ENCODE assay signal across 8 cellular contexts in the genomic region with DNA sequence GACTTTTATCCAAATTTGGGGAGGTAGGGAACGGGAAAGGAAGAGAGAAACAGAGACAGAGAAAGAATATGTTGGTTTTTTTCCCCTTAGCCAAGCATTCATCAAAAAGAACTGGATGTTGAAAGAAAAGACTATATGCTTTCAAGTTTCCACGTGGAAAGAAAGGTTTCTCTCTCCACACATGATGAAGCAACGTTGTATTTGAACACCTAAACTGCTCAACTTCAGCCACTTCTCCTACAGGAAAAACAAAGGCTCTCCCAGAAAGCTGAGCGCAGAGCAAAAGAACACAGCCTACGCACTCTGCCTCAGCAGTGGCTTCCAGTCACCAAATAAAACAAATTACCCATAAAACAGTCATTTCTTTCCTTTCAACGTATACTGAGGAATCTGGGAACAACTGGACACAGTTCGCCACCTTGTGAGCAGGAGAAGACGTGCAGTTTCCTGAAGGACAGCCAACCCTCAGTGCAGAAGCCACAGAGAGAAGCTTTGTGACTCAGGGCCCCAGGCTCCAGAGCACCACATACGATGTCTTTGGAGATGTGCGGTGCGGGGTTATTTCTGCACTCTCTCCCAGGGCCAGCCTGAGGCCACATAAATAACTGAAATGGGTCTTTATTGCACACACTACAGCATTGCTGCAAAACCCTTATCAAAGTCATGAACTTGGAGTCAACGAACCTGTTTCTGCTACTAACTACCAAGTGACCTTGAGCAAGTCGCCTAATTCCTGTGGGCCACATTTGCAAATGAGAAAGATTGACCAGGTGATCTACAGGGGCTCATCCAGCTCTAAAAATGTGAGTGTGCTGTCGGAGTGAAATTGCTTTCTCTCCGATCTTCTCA. TPM values are rescaled to one million over a fixed set of nuclear protein-coding genes. Genes with fewer than 3 reads are reported as not detected.
DNase-seq lines count a peak whose midpoint lies in the region; ATAC-seq and TF ChIP-seq lines count a peak whose summit lies in the region.

No MANE protein-coding gene starts in this region.

- CTCF ChIA-PET in WTC11 (lab: Charles Lee), result interaction anchor here (0.6 to 2.6 kb wide), 22 partner anchors 10 to 418 kb away, joined by 3 to 15 read pairs (median 4); partner anchors contain the start of gene IL17F

- H3K4me1 ChIP-seq in testis, result no peaks in the 10 kb centered on the region

- ATAC-seq in HG02588 (IDR thresholded peaks at IDR 0.05; ENCODE audit: unreplicated experiment) (peak; percentile 87), WTC11 (peak; percentile 99)

- peaks cover 24% of the 10 kb centered on the region for H3K4me1 Mint-ChIP-seq in WTC11

- H3K4me3 Mint-ChIP-seq in WTC11, result no peak overlapping the region

- H3K9me3 Mint-ChIP-seq in WTC11, result no peaks in the 10 kb centered on the region

- WGBS in testis, 2 donors, result 38 to 47% methylated on average over 15 of the region's 15 CpGs

- intact Hi-C loops in testis (cut with DNase I; ENCODE audit: low total_unique reads), result no loop called here

- TF ChIP-seq CTCF in AG09319 (IDR thresholded peaks at IDR 0.05; ENCODE audit: low read depth, low read length) (peak; percentile 49), GM12873 (IDR thresholded peaks at IDR 0.05; ENCODE audit: insufficient read depth, low read depth, low read length, missing control alignments) (peak; percentile 74), WTC11 (IDR thresholded peaks at IDR 0.05) (peak; percentile 45; the same call in 1 of the 2 replicates), testis (IDR thresholded peaks at IDR 0.05) (peak; percentile 3 to 25 (median 5)), coronary artery (IDR thresholded peaks at IDR 0.05) (no peak)

- H3K9me3 ChIP-seq in testis, result no peaks in the 10 kb centered on the region

- H3K27me3 Mint-ChIP-seq in WTC11 (ENCODE audit: low read depth), result no peaks in the 10 kb centered on the region

- no peak overlapping the region for H3K27ac ChIP-seq in testis
- H3K27ac ChIP-seq in coronary artery, result no peak overlapping the region

- DNase-seq in AG09319 (ENCODE audit: extremely low read depth, low read depth), result peak; percentile 4
- DNase-seq in NCI-H1105 (lab: John Stamatoyannopoulos, UW), result peak; percentile 8
- peak; percentile 50 for DNase-seq in WTC11 (ENCODE audit: low spot score)
- peak; percentile 61 for DNase-seq in iPS DF 19.7 (ENCODE audit: low read depth, low spot score)
- peak; percentile 60 for DNase-seq in testis
- no peak for DNase-seq in coronary artery (ENCODE audit: low spot score)

- H3K27ac Mint-ChIP-seq in WTC11, result no peak overlapping the region

- no peak for TF ChIP-seq POLR2A in testis (IDR thresholded peaks at IDR 0.05)

- H3K27me3 ChIP-seq in testis, result no peaks in the 10 kb centered on the region

- no peaks in the 10 kb centered on the region for H3K36me3 Mint-ChIP-seq in WTC11

- POLR2A ChIA-PET in WTC11 (lab: Charles Lee), result interaction anchor here (1.2 kb wide), 1 partner anchor 10 kb away, joined by 3 read pairs; the partner anchor contains the start of gene IL17F

- no peak overlapping the region for H3K4me3 ChIP-seq in testis
- no peak overlapping the region for H3K4me3 ChIP-seq in coronary artery

- H3K36me3 ChIP-seq in testis (ENCODE audit: low read depth, missing control alignments), result no peaks in the 10 kb centered on the region

TF ChIP-seq in WTC11, 78 proteins besides CTCF, POLR2A, EP300 and RAD21 (continues in another document):
- TF ChIP-seq, protein P1, sequence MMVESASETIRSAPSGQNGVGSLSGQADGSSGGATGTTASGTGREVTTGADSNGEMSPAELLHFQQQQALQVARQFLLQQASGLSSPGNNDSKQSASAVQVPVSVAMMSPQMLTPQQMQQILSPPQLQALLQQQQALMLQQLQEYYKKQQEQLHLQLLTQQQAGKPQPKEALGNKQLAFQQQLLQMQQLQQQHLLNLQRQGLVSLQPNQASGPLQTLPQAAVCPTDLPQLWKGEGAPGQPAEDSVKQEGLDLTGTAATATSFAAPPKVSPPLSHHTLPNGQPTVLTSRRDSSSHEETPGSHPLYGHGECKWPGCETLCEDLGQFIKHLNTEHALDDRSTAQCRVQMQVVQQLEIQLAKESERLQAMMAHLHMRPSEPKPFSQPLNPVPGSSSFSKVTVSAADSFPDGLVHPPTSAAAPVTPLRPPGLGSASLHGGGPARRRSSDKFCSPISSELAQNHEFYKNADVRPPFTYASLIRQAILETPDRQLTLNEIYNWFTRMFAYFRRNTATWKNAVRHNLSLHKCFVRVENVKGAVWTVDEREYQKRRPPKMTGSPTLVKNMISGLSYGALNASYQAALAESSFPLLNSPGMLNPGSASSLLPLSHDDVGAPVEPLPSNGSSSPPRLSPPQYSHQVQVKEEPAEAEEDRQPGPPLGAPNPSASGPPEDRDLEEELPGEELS (CRISPR knock-in tag; IDR thresholded peaks at IDR 0.05), result no peak
- TF ChIP-seq SP1 (CRISPR knock-in tag; conservative IDR thresholded peaks at IDR 0.05) (no peak), NFATC4 (CRISPR knock-in tag; IDR thresholded peaks at IDR 0.05) (no peak), ATF2 (CRISPR knock-in tag; IDR thresholded peaks at IDR 0.05; ENCODE audit: borderline replicate concordance, low read depth) (no peak), PRDM15 (CRISPR knock-in tag; IDR thresholded peaks at IDR 0.05) (no peak), ZNF416 (CRISPR knock-in tag; IDR thresholded peaks at IDR 0.05) (no peak), SMAD4 (CRISPR knock-in tag; IDR thresholded peaks at IDR 0.05) (no peak), GTF2I (CRISPR knock-in tag; conservative IDR thresholded peaks at IDR 0.05) (no peak), ZNF425 (CRISPR knock-in tag; conservative IDR thresholded peaks at IDR 0.05) (no peak)

RNA-seq across cellular contexts. Expression of gene IL17F, which starts 10.1 kb away (rescaled TPM):
- total RNA-seq in WTC11 (2021), result not detected in 3 replicates
- total RNA-seq in testis, result not detected
- polyA plus RNA-seq in testis (ENCODE audit: insufficient read depth, low read depth, low replicate concordance), result not detected

RNA-seq across cellular contexts. Expression of gene IL17A, which starts 48.0 kb away (rescaled TPM):
- total RNA-seq in WTC11 (2021) (not detected in 3 replicates), testis (not detected)
- not detected for polyA plus RNA-seq in testis (ENCODE audit: insufficient read depth, low read depth, low replicate concordance)

RNA-seq across cellular contexts. Expression of gene MCM3, which starts 50.3 kb away (rescaled TPM):
- total RNA-seq in WTC11 (2021) (252 to 276 TPM (median 253 TPM) in 3 replicates), testis (10 to 100 TPM; 53.4 to 55.9 TPM)
- polyA plus RNA-seq in testis (ENCODE audit: insufficient read depth, low read depth, low replicate concordance), result 41.1 TPM
